In genomic region chr3:192220915-192221314, GRCh38 we compare ENCODE assay signal across 26 cellular contexts.
"Had no signal": no experiment of that assay in that cellular context is flagged by ENCODE, and none has a peak within 500 bp of the region (broad histone marks: within the 10 kb centered on the region; RNA-seq: fewer than 3 reads in every experiment).

No MANE protein-coding gene starts in this region.

- H3K27ac Mint-ChIP-seq: activated CD4-positive, alpha-beta memory T cell treated with anti-CD3 and anti-CD28 coated beads, Interleukin-2, amount 10 ng/mL, durations not matched to agents 7 days and 5 days; activated CD4-positive, alpha-beta T cell treated with anti-CD3 and anti-CD28 coated beads, Interleukin-2, amount 10 ng/mL, durations not matched to agents 7 days and 5 days; activated naive CD8-positive, alpha-beta T cell; activated T-helper 17 cell treated with anti-CD3 and anti-CD28 coated beads, Interleukin-2, amount 50 U/mL, for 72 hours; WTC11 had no signal

- H3K4me1 Mint-ChIP-seq: activated CD4-positive, alpha-beta memory T cell treated with anti-CD3 and anti-CD28 coated beads, Interleukin-2, amount 10 ng/mL, durations not matched to agents 7 days and 5 days; activated CD4-positive, alpha-beta T cell treated with anti-CD3 and anti-CD28 coated beads, Interleukin-2, amount 10 ng/mL, durations not matched to agents 7 days and 5 days; activated T-helper 17 cell treated with anti-CD3 and anti-CD28 coated beads, Interleukin-2, amount 50 U/mL, for 72 hours; central memory CD8-positive, alpha-beta T cell; WTC11 had no signal

- H3K27ac ChIP-seq: brain microvascular endothelial cell, colonic mucosa, epithelial cell of prostate, esophagus squamous epithelium, gastroesophageal sphincter, heart right ventricle had no signal

- ATAC-seq: activated T-cell treated with anti-CD3 and anti-CD28 coated beads, Interleukin-2, amount 50 U/mL, for 4 hours; activated T-helper 17 cell treated with anti-CD3 and anti-CD28 coated beads, Interleukin-2, amount 50 U/mL, for 72 hours; gastroesophageal sphincter; heart right ventricle; WTC11 had no signal

- H3K36me3 Mint-ChIP-seq: activated naive CD8-positive, alpha-beta T cell; WTC11 had no signal

- H3K4me3 Mint-ChIP-seq: activated CD4-positive, alpha-beta memory T cell treated with anti-CD3 and anti-CD28 coated beads, Interleukin-2, amount 10 ng/mL, durations not matched to agents 7 days and 5 days; activated CD4-positive, alpha-beta T cell treated with anti-CD3 and anti-CD28 coated beads, Interleukin-2, amount 10 ng/mL, durations not matched to agents 7 days and 5 days; activated naive CD8-positive, alpha-beta T cell; activated T-cell treated with anti-CD3 and anti-CD28 coated beads, Interleukin-2, amount 50 U/mL, for 4 hours; activated T-helper 17 cell treated with anti-CD3 and anti-CD28 coated beads, Interleukin-2, amount 50 U/mL, for 72 hours; central memory CD8-positive, alpha-beta T cell; WTC11 had no signal

- H3K9me3 Mint-ChIP-seq: activated CD4-positive, alpha-beta T cell treated with anti-CD3 and anti-CD28 coated beads, Interleukin-2, amount 10 ng/mL, durations not matched to agents 7 days and 5 days; WTC11 had no signal

- DNase-seq: activated CD4-positive, alpha-beta memory T cell treated with anti-CD3 and anti-CD28 coated beads, Interleukin-2, amount 10 ng/mL, durations not matched to agents 7 days and 5 days; activated CD4-positive, alpha-beta T cell treated with anti-CD3 and anti-CD28 coated beads for 1 hour; activated CD4-positive, alpha-beta T cell treated with anti-CD3 and anti-CD28 coated beads for 4 hours; activated CD4-positive, alpha-beta T cell treated with anti-CD3 and anti-CD28 coated beads, Interleukin-2, amount 10 ng/mL, durations not matched to agents 7 days and 5 days; activated CD4-positive, alpha-beta T cell treated with anti-CD3 and anti-CD28 coated beads, Interleukin-2, amount 50 U/mL, for 4 hours; activated CD8-positive, alpha-beta memory T cell treated with anti-CD3 and anti-CD28 coated beads, Interleukin-2, amount 50 U/mL, for 48 hours; activated effector memory CD4-positive, alpha-beta T cell treated with Interleukin-2 at 50 U/mL for 16 hours; activated gamma-delta T cell treated with Interleukin-2 at 50 U/mL for 16 hours; activated naive CD4-positive, alpha-beta T cell treated with anti-CD3 and anti-CD28 coated beads, Interleukin-2, amount 50 U/mL, for 16 hours; activated naive CD4-positive, alpha-beta T cell treated with Interleukin-2 at 50 U/mL for 16 hours; activated T-cell treated with anti-CD3 and anti-CD28 coated beads, Interleukin-2, amount 50 U/mL, for 4 hours; amniotic stem cell; anterior cingulate cortex; brain microvascular endothelial cell; colonic mucosa; effector CD8-positive, alpha-beta T cell; esophagus squamous epithelium; foreskin melanocyte; heart right ventricle; T-helper 2 cell had no signal
